ENCODE assay signal across 33 cellular contexts in genomic region chr18:31860488-31860887, GRCh38.
"Had no signal": no experiment of that assay in that cellular context is flagged by ENCODE, and none has a peak within 500 bp of the region (broad histone marks: within the 10 kb centered on the region; RNA-seq: fewer than 3 reads in every experiment).

No MANE protein-coding gene starts in this region.

- H3K4me3 ChIP-seq: Peyer's patch had no signal

- H3K27ac ChIP-seq: Peyer's patch, RWPE1, VCaP had no signal

- FAIRE-seq: bronchial epithelial cell, colon had no signal

- DNase-seq: activated B cell treated with CpG ODN at 0.5 μM for 24 hours; activated CD4-positive, alpha-beta memory T cell treated with anti-CD3 and anti-CD28 coated beads for 36 hours; activated CD4-positive, alpha-beta T cell treated with anti-CD3 and anti-CD28 coated beads for 4 hours; activated CD4-positive, alpha-beta T cell treated with anti-CD3 and anti-CD28 coated beads, Interleukin-2, amount 50 U/mL, for 1 hour; activated CD4-positive, CD25-positive, alpha-beta regulatory T cell treated with anti-CD3 and anti-CD28 coated beads, Interleukin-2, amount 50 U/mL, for 72 hours; activated CD8-positive, alpha-beta memory T cell treated with anti-CD3 and anti-CD28 coated beads, Interleukin-2, amount 50 U/mL, for 48 hours; activated gamma-delta T cell; activated naive CD4-positive, alpha-beta T cell treated with anti-CD3 and anti-CD28 coated beads for 36 hours; activated naive CD8-positive, alpha-beta T cell treated with anti-CD3 and anti-CD28 coated beads, Interleukin-2, amount 50 U/mL, for 24 hours; anterior cingulate cortex; caudate nucleus; cerebellar nuclear complex; Karpas-422; MV-4-11; NCI-H1092; NCI-H1436 treated with DMSO at 0.1 percent for 48 hours; NCI-H1694 treated with DMSO at 0.1 percent for 48 hours; NCI-H2029; NCI-H345; NCI-H510A; NCI-H526; NCI-H748 treated with DMSO at 0.1 percent for 48 hours; Peyer's patch; SIG-M5; SW 1271; T-helper 1 cell; T-helper 2 cell; T-helper 9 cell had no signal

- ATAC-seq: activated naive CD8-positive, alpha-beta T cell treated with anti-CD3 and anti-CD28 coated beads, Interleukin-2, amount 50 U/mL, for 24 hours; Right ventricle myocardium inferior had no signal

- H3K9me3 ChIP-seq: Peyer's patch had no signal
